In genomic region chr21:43864806-43865470, GRCh38 we compare ENCODE assay signal across 1 cellular context.
TF ChIP-seq lines count a peak whose summit lies in the region.

TSS of gene AGPAT3 (plus strand) at chr21:43865223. CDS start at chr21:43959682, 94,459 bp downstream.

TF ChIP-seq in SK-N-SH treated with all-trans-retinoic acid at 6 μM for 48 hours, 23 proteins besides CTCF, POLR2A, EP300 and RAD21 (continued from another document):
- TF ChIP-seq CSDC2 (CRISPR knock-in tag; IDR thresholded peaks at IDR 0.05): no peak
- no peak for TF ChIP-seq RARB (CRISPR knock-in tag; IDR thresholded peaks at IDR 0.05)
- no peak for TF ChIP-seq PATZ1 (CRISPR knock-in tag; IDR thresholded peaks at IDR 0.05; ENCODE audit: borderline replicate concordance)
- TF ChIP-seq TCF4 (CRISPR knock-in tag; IDR thresholded peaks at IDR 0.05; ENCODE audit: borderline replicate concordance): no peak
- TF ChIP-seq CSRNP3 (CRISPR knock-in tag; IDR thresholded peaks at IDR 0.05): no peak
- no peak for TF ChIP-seq ISL1 (CRISPR knock-in tag; IDR thresholded peaks at IDR 0.05)
